In the genomic region with DNA sequence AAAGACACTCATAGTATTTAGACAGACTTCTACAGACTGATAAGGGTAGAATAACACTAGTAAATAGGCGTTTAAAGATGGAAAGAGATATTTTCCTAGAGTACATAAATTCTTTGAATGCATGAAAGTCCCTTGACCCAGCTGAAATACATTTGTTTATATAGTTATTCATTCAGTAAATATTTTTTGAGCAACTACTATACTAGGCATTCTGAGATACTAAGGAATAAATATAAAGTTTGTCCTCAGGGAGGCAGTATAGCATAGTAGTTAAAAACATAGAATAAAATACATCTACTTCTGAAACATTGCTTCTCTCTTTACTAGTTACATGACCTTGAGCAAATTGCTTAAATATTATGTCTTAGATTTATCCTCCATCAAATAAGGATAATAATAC, we compare ENCODE assay signal across 11 cellular contexts. TPM values are rescaled to one million over a fixed set of nuclear protein-coding genes. Genes with fewer than 3 reads are reported as not detected.
DNase-seq lines count a peak whose midpoint lies in the region; FAIRE-seq and TF ChIP-seq lines count a peak whose summit lies in the region.
"Had no signal": no experiment of that assay in that cellular context is flagged by ENCODE, and none has a peak within 500 bp of the region (broad histone marks: within the 10 kb centered on the region; RNA-seq: fewer than 3 reads in every experiment).

No MANE protein-coding gene starts in this region.

- WGBS in small intestine, 3 donors, result 28 to 34% (median 31%) methylated on average over 1 of the region's 1 CpG
- 26 to 42% methylated on average over 1 of the region's 1 CpG for WGBS in esophagus squamous epithelium, 2 donors

- no peaks in the 10 kb centered on the region for H3K27me3 ChIP-seq in small intestine (ENCODE audit: control insufficient read depth in 2 of 2, insufficient read depth in 2 of 2, low read length in 2 of 2)
- no peaks in the 10 kb centered on the region for H3K27me3 ChIP-seq in esophagus squamous epithelium
- H3K27me3 ChIP-seq: vagina had no signal

- FAIRE-seq in small intestine (lab: Jason Lieb, UNC), result peak; percentile 70

- H3K4me3 ChIP-seq in small intestine (ENCODE audit: low read depth in 1 of 2, low read length in 2 of 2) (no peak overlapping the region), esophagus squamous epithelium (no peak overlapping the region)
- H3K4me3 ChIP-seq: SK-N-MC, vagina had no signal

- peak; percentile 15 for DNase-seq in NCI-H2107 treated with DMSO at 0.1 percent for 48 hours (lab: John Stamatoyannopoulos, UW; ENCODE audit: unreplicated experiment)
- no peak for DNase-seq in NCI-H2107 (lab: John Stamatoyannopoulos, UW)
- peak; percentile 18 for DNase-seq in M059J (ENCODE audit: low read depth)
- DNase-seq in dermis microvascular lymphatic vessel endothelial cell (ENCODE audit: low read depth in 2 of 2), result peak; percentile 10 to 16
- peak; percentile 26 for DNase-seq in small intestine
- no peak for DNase-seq in esophagus squamous epithelium (lab: John Stamatoyannopoulos, UW)
- no peak for DNase-seq in NCI-H774 (lab: John Stamatoyannopoulos, UW)
- DNase-seq in activated CD4-positive, alpha-beta T cell treated with anti-CD3 and anti-CD28 coated beads for 1 hour, result no peak
- DNase-seq: left ventricle myocardium superior had no signal

- intact Hi-C loops in esophagus squamous epithelium (cut with DNase I), result loop anchor here (10.0 kb wide), 1 partner anchor 201 kb away; no protein-coding TSS in a partner anchor

- H3K4me1 ChIP-seq in small intestine (ENCODE audit: control insufficient read depth in 2 of 2, insufficient read depth in 1 of 2, low read depth in 1 of 2, low read length in 1 of 2), result no peaks in the 10 kb centered on the region
- H3K4me1 ChIP-seq in esophagus squamous epithelium, result no peaks in the 10 kb centered on the region
- H3K4me1 ChIP-seq: vagina had no signal

- peak in 2 of 6 experiments; percentile 34 to 43 for TF ChIP-seq CTCF in esophagus squamous epithelium (IDR thresholded peaks at IDR 0.05)

- H3K27ac ChIP-seq in small intestine (ENCODE audit: low read depth in 1 of 2, low read length in 1 of 2), result no peak overlapping the region
- no peak overlapping the region for H3K27ac ChIP-seq in esophagus squamous epithelium
- H3K27ac ChIP-seq: SK-N-MC, vagina had no signal

- TF ChIP-seq POLR2A in esophagus squamous epithelium (IDR thresholded peaks at IDR 0.05), result no peak

- no peaks in the 10 kb centered on the region for H3K9me3 ChIP-seq in small intestine (ENCODE audit: control insufficient read depth, low read depth)
- H3K9me3 ChIP-seq in esophagus squamous epithelium, result no peaks in the 10 kb centered on the region
- H3K9me3 ChIP-seq: vagina had no signal

- H3K36me3 ChIP-seq in small intestine (ENCODE audit: control insufficient read depth in 2 of 2, insufficient read depth in 2 of 2, low read length in 2 of 2) (no peaks in the 10 kb centered on the region), esophagus squamous epithelium (no peaks in the 10 kb centered on the region)
- H3K36me3 ChIP-seq: vagina had no signal

RNA-seq across cellular contexts. Expression of gene HMGN5, which starts 27.4 kb away (rescaled TPM):
- 3.1 and 3.7 TPM in 2 replicates for total RNA-seq in M059J (2014; rRNA removed; shearing (Covaris generic))
- total RNA-seq in dermis microvascular lymphatic vessel endothelial cell (0.39 and 1.1 TPM in 2 replicates), esophagus squamous epithelium (1 to 10 TPM in 3 of 4 donors, under 1 TPM in 1; 0.50 to 9.3 (median 2.3) TPM)
- polyA plus RNA-seq in small intestine, result 10 to 100 TPM; 10.8 to 32.0 (median 18.9) TPM

RNA-seq across cellular contexts. Expression of gene SH3BGRL, which starts 27.6 kb away (rescaled TPM):
- total RNA-seq in M059J (2014; rRNA removed; shearing (Covaris generic)), result 168 and 189 TPM in 2 replicates
- total RNA-seq in dermis microvascular lymphatic vessel endothelial cell (21.8 and 37.8 TPM in 2 replicates), esophagus squamous epithelium (100 to 1,000 TPM in 2 of 4 donors, 10 to 100 TPM in 2; 29.9 to 111 (median 73.9) TPM)
- polyA plus RNA-seq in small intestine, result 10 to 100 TPM; 65.0 to 70.8 (median 69.6) TPM

Comparison
In these comparisons a context has a peak if more than half of its experiments do, and no peak if none do; other contexts are left out.
1. DNase-seq: peak in NCI-H2107 treated with DMSO at 0.1 percent for 48 hours (single experiment), M059J (single experiment), dermis microvascular lymphatic vessel endothelial cell (2 of 2) and small intestine (single experiment); none in NCI-H2107 (single experiment), esophagus squamous epithelium (single experiment), NCI-H774 (single experiment) and activated CD4-positive, alpha-beta T cell treated with anti-CD3 and anti-CD28 coated beads for 1 hour (single experiment).